Comparison of ENCODE assay signal across 12 cellular contexts in the genomic region with DNA sequence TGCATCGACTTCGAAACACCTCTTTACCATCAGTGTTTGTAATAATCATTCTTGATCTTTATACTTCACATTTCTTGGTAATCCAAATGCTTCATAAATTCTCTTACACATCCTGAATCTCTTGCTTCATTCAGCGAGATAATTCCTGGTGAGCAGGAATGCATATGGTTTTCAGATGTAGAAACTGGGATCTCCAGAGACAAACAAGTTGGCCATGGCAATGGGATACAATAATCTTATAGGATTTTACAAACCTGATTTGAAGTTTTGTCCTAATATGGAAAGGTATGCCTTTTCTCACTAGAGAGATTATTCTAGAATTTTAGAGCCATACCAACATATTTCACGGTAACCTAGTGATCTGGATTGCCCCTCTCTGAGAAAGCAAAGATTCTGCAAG. TPM values are rescaled to one million over a fixed set of nuclear protein-coding genes. Genes with fewer than 3 reads are reported as not detected.
DNase-seq lines count a peak whose midpoint lies in the region; ATAC-seq and TF ChIP-seq lines count a peak whose summit lies in the region.
"Had no signal": no experiment of that assay in that cellular context is flagged by ENCODE, and none has a peak within 500 bp of the region (broad histone marks: within the 10 kb centered on the region; RNA-seq: fewer than 3 reads in every experiment).

No MANE protein-coding gene starts in this region.

- no peaks in the 10 kb centered on the region for H3K27me3 Mint-ChIP-seq in dendritic cell treated with granulocyte-macrophage colony-stimulating factor and Interleukin-4, amounts not matched to agents 40 ng/mL and 50 ng/mL, for 4 days
- H3K27me3 Mint-ChIP-seq in natural killer cell (ENCODE audit: low read depth in 2 of 2) = no peaks in the 10 kb centered on the region

- peaks cover 50% of the 10 kb centered on the region for H3K4me1 Mint-ChIP-seq in dendritic cell treated with granulocyte-macrophage colony-stimulating factor and Interleukin-4, amounts not matched to agents 40 ng/mL and 50 ng/mL, for 4 days (ENCODE audit: low read depth)
- peaks cover 13 to 19% of the 10 kb centered on the region in 2 donors for H3K4me1 Mint-ChIP-seq in natural killer cell

- H3K9me3 ChIP-seq in SK-N-SH = no peaks in the 10 kb centered on the region
- H3K9me3 ChIP-seq in uterus = no peaks in the 10 kb centered on the region

- H3K4me2 ChIP-seq in SK-N-SH = peak overlapping the region; percentile 65

- H3K9me3 Mint-ChIP-seq in dendritic cell treated with granulocyte-macrophage colony-stimulating factor and Interleukin-4, amounts not matched to agents 40 ng/mL and 50 ng/mL, for 4 days = no peaks in the 10 kb centered on the region
- H3K9me3 Mint-ChIP-seq in natural killer cell = no peaks in the 10 kb centered on the region

- TF ChIP-seq RAD21 in SK-N-SH (IDR thresholded peaks at IDR 0.05; ENCODE audit: low read length) = no peak

- WGBS in SK-N-SH (ENCODE audit: low lambda C conversion rate) = 72% methylated on average over 4 of the region's 4 CpGs

- no peaks in the 10 kb centered on the region for H4K20me1 ChIP-seq in SK-N-SH (ENCODE audit: insufficient read depth)

- no peak overlapping the region for H3K4me3 Mint-ChIP-seq in dendritic cell treated with granulocyte-macrophage colony-stimulating factor and Interleukin-4, amounts not matched to agents 40 ng/mL and 50 ng/mL, for 4 days
- no peak overlapping the region for H3K4me3 Mint-ChIP-seq in natural killer cell

- no peak for TF ChIP-seq POLR2A in uterus (IDR thresholded peaks at IDR 0.05)

- H3K36me3 ChIP-seq in SK-N-SH (replicated peaks in 1 of 2; ENCODE audit: control insufficient read depth in 1 of 2, insufficient read depth in 2 of 2, low read length in 1 of 2) (no peaks in the 10 kb centered on the region), uterus (no peaks in the 10 kb centered on the region)

- H3K4me3 ChIP-seq in SK-N-SH (ENCODE audit: low read depth in 2 of 2, low read length in 1 of 2) (peak overlapping the region; percentile 27 to 51; a peak in 3 of 4 replicates), uterus (no peak overlapping the region)

- H3K36me3 Mint-ChIP-seq in dendritic cell treated with granulocyte-macrophage colony-stimulating factor and Interleukin-4, amounts not matched to agents 40 ng/mL and 50 ng/mL, for 4 days (ENCODE audit: low read depth) = no peaks in the 10 kb centered on the region
- H3K36me3 Mint-ChIP-seq in natural killer cell = no peaks in the 10 kb centered on the region

- DNase-seq in SK-N-SH = no peak
- no peak for DNase-seq in natural killer cell
- no peak for DNase-seq in uterus
- DNase-seq in stimulated activated naive CD8-positive, alpha-beta T cell treated with anti-CD3 and anti-CD28 coated beads, Interleukin-15, Interleukin-2, amounts not matched to agents 100 U/mL and 50 U/mL, for 24 hours = no peak
- DNase-seq: activated CD4-positive, alpha-beta T cell treated with anti-CD3 and anti-CD28 coated beads, Interleukin-2, amount 50 U/mL, for 48 hours; glutamatergic neuron; NCI-H524 treated with DMSO at 0.1 percent for 48 hours had no signal

- no peak for TF ChIP-seq EP300 in SK-N-SH (IDR thresholded peaks at IDR 0.05; ENCODE audit: borderline replicate concordance in 1 of 2, low read depth in 1 of 2, low read length in 1 of 2)

- peaks cover 30% of the 10 kb centered on the region for H3K79me2 ChIP-seq in SK-N-SH (ENCODE audit: insufficient read depth)

- POLR2A ChIA-PET in SK-N-SH (lab: Yijun Ruan, JAX) = interaction anchor here (0.9 to 1.2 kb wide), 2 partner anchors 13 to 16 kb away, joined by 3 to 4 read pairs; partner anchors contain the start of gene TRDMT1

- H3K4me1 ChIP-seq in SK-N-SH (ENCODE audit: control insufficient read depth in 1 of 2, insufficient read depth in 2 of 2, low read depth in 1 of 2, low read length in 1 of 2) = peaks cover 0 to 68% of the 10 kb centered on the region in 2 experiments; a peak in 3 of 4 replicates
- peaks cover 0 to 14% of the 10 kb centered on the region in 2 donors for H3K4me1 ChIP-seq in uterus

- H2AFZ ChIP-seq in SK-N-SH (ENCODE audit: low read depth) = peak overlapping the region; percentile 58; the same call in 1 of the 2 replicates

- H3K27ac ChIP-seq in SK-N-SH (ENCODE audit: low read depth in 2 of 2, low read length in 1 of 2) = peak overlapping the region; percentile 88 to 100; a peak in 3 of 4 replicates
- peak overlapping the region; percentile 81 to 88 for H3K27ac ChIP-seq in uterus
- H3K27ac ChIP-seq: 22Rv1 had no signal

- H3K27ac Mint-ChIP-seq in dendritic cell treated with granulocyte-macrophage colony-stimulating factor and Interleukin-4, amounts not matched to agents 40 ng/mL and 50 ng/mL, for 4 days = peak overlapping the region; percentile 96
- peak overlapping the region; percentile 91 to 97 for H3K27ac Mint-ChIP-seq in natural killer cell

- intact Hi-C loops in dendritic cell treated with granulocyte-macrophage colony-stimulating factor and Interleukin-4, amounts not matched to agents 40 ng/mL and 50 ng/mL, for 4 days (cut with micrococcal nuclease) = no loop called here
- intact Hi-C loops in natural killer cell (cut with micrococcal nuclease) (no loop called here), uterus (cut with DNase I; ENCODE audit: low total_unique reads) (no loop called here)

- no peak for TF ChIP-seq CTCF in SK-N-SH (IDR thresholded peaks at IDR 0.05)
- no peak for TF ChIP-seq CTCF in natural killer cell (IDR thresholded peaks at IDR 0.05)
- TF ChIP-seq CTCF in uterus (IDR thresholded peaks at IDR 0.05) = no peak

- H3K9me2 ChIP-seq in SK-N-SH = no peaks in the 10 kb centered on the region

- peaks cover 66% of the 10 kb centered on the region for H3F3A ChIP-seq in SK-N-SH (replicated peaks; ENCODE audit: insufficient read depth)

- CTCF ChIA-PET in SK-N-SH (lab: Yijun Ruan, JAX) = interaction anchor here (1.9 to 2.0 kb wide), 2 partner anchors 14 to 16 kb away, joined by 5 to 14 read pairs; partner anchors contain the start of gene VIM

- H3K27me3 ChIP-seq in SK-N-SH (ENCODE audit: insufficient read depth) (no peaks in the 10 kb centered on the region), uterus (no peaks in the 10 kb centered on the region)

- peak overlapping the region; percentile 86 for H3K9ac ChIP-seq in SK-N-SH

- ATAC-seq in SK-N-SH treated with all-trans-retinoic acid at 6 μM for 48 hours = no peak
- ATAC-seq in natural killer cell = no peak
- no peak for ATAC-seq in stimulated activated naive CD8-positive, alpha-beta T cell treated with anti-CD3 and anti-CD28 coated beads, Interleukin-15, Interleukin-2, amounts not matched to agents 100 U/mL and 50 U/mL, for 24 hours
- ATAC-seq in GM18907 (IDR thresholded peaks at IDR 0.05; ENCODE audit: unreplicated experiment) = no peak
- no peak for ATAC-seq in HG02610 (IDR thresholded peaks at IDR 0.05; ENCODE audit: unreplicated experiment)

TF ChIP-seq in SK-N-SH, 30 proteins besides CTCF, POLR2A, EP300 and RAD21:
- 0 out of 2 replicates have a peak, but pooled peaks have one; percentile 1 for TF ChIP-seq RXRA (IDR thresholded peaks at IDR 0.05; ENCODE audit: borderline replicate concordance, low read depth)
- no peak for TF ChIP-seq RCOR1 (IDR thresholded peaks at IDR 0.05; ENCODE audit: low read length)
- TF ChIP-seq MEF2A (IDR thresholded peaks at IDR 0.05; ENCODE audit: borderline replicate concordance, low read depth) = no peak

TF ChIP-seq in SK-N-SH treated with all-trans-retinoic acid at 6 μM for 48 hours, 23 proteins besides CTCF, POLR2A, EP300 and RAD21:
- TF ChIP-seq TCF4 (CRISPR knock-in tag; IDR thresholded peaks at IDR 0.05; ENCODE audit: borderline replicate concordance) = no peak
- no peak for TF ChIP-seq CSDC2 (CRISPR knock-in tag; IDR thresholded peaks at IDR 0.05)
- TF ChIP-seq ZC3H10 (CRISPR knock-in tag; IDR thresholded peaks at IDR 0.05) = no peak
- TF ChIP-seq ZFP3 (CRISPR knock-in tag; IDR thresholded peaks at IDR 0.05) = no peak
- TF ChIP-seq POU6F1 (CRISPR knock-in tag; IDR thresholded peaks at IDR 0.05; ENCODE audit: borderline replicate concordance, low read depth) = no peak
- TF ChIP-seq BACH2 (CRISPR knock-in tag; IDR thresholded peaks at IDR 0.05; ENCODE audit: borderline replicate concordance) = no peak
- no peak for TF ChIP-seq OSR1 (CRISPR knock-in tag; IDR thresholded peaks at IDR 0.05)
TF ChIP-seq in SK-N-SH treated with all-trans-retinoic acid at 6 μM for 48 hours: peak in this region for 0.

RNA-seq across cellular contexts. Expression of gene TRDMT1, which starts 13.0 kb away (rescaled TPM):
- polyA plus RNA-seq in SK-N-SH (2012; rRNA removed) = 3.1 and 4.1 TPM in 2 replicates
- 3.7 and 4.0 TPM in 2 replicates for polyA plus RNA-seq in SK-N-SH (2012; cell fraction: cytosol; rRNA removed)
- 3.6 and 8.0 TPM in 2 replicates for polyA plus RNA-seq in SK-N-SH (2012; cell fraction: nucleus; rRNA removed)
- 10 to 100 TPM; 11.0 to 21.8 (median 14.4) TPM for total RNA-seq in natural killer cell
- 10 to 100 TPM in 3 of 4 donors, 1 to 10 TPM in 1; 2.6 to 25.4 (median 14.8) TPM for total RNA-seq in uterus

RNA-seq across cellular contexts. Expression of gene VIM, which starts 13.6 kb away (rescaled TPM):
- 4,747 and 5,016 TPM in 2 replicates for polyA plus RNA-seq in SK-N-SH (2012; rRNA removed)
- 4,035 and 4,614 TPM in 2 replicates for polyA plus RNA-seq in SK-N-SH (2012; cell fraction: cytosol; rRNA removed)
- polyA plus RNA-seq in SK-N-SH (2012; cell fraction: nucleus; rRNA removed) = 5,845 and 10,924 TPM in 2 replicates
- total RNA-seq in natural killer cell (100 to 1,000 TPM; 627 to 717 (median 634) TPM), uterus (1,000 to 10,000 TPM; 1,892 to 2,495 (median 2,052) TPM)

Comparison
In these comparisons a context has a peak if more than half of its experiments do, and no peak if none do; other contexts are left out.
1. H3K4me3 ChIP-seq: peak in SK-N-SH (2 of 2); none in uterus (0 of 2).